ENCODE assay signal across 2 cellular contexts in the genomic region with DNA sequence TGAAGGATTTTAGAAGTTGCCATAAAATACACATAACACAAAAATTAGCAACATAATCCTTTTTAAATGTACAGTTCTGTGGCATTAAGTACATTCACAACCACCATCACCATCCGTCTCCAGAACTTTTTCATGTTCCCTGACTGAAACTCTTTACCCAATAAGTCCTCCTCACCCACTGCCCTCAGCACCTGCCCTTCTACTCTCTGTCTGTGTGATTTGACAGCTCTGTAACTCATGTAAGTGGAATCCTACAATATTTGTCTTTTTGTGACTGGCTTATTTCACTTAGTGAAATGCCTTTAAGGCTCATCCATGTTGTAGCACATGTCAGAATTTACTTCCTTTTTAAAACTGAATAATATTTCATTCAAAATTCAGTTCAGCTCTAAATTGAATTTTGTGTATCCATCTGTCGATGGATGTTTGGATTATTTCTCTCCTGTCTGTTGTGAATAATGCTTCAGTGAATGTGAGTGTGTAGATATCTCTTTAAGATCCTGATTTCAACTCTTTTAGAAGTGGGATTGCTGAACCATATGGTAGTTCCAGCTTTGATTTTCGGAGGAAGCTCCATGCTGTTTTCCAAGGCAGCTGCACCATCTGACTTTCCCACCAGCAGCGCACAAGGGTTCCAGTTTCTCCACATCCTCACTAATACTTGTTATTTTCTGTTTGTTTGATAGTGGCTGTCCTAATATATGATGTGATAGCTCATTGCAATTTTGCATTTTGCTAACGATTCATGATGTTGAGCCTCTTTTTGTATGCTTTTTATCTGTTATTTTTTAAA.
TF ChIP-seq lines count a peak whose summit lies in the region.

No MANE protein-coding gene starts in this region.

TF ChIP-seq in IMR-90, 13 proteins besides CTCF, POLR2A, EP300 and RAD21:
- TF ChIP-seq CHD1 (IDR thresholded peaks at IDR 0.05; ENCODE audit: low read depth, low read length) (no peak), SMC3 (IDR thresholded peaks at IDR 0.05; ENCODE audit: low read depth, low read length) (no peak), MAFK (IDR thresholded peaks at IDR 0.05; ENCODE audit: low read depth, low read length) (no peak), MAZ (IDR thresholded peaks at IDR 0.05; ENCODE audit: borderline replicate concordance, low read depth, low read length) (no peak), MXI1 (IDR thresholded peaks at IDR 0.05; ENCODE audit: borderline replicate concordance, low read depth, low read length) (no peak), CEBPB (IDR thresholded peaks at IDR 0.05; ENCODE audit: low read depth, low read length) (no peak), BHLHE40 (IDR thresholded peaks at IDR 0.05; ENCODE audit: low read depth, low read length) (no peak), RCOR1 (IDR thresholded peaks at IDR 0.05; ENCODE audit: insufficient replicate concordance, low read length) (no peak), NFE2L2 (IDR thresholded peaks at IDR 0.05; ENCODE audit: low read depth, low read length) (no peak)
- TF ChIP-seq, protein P1, sequence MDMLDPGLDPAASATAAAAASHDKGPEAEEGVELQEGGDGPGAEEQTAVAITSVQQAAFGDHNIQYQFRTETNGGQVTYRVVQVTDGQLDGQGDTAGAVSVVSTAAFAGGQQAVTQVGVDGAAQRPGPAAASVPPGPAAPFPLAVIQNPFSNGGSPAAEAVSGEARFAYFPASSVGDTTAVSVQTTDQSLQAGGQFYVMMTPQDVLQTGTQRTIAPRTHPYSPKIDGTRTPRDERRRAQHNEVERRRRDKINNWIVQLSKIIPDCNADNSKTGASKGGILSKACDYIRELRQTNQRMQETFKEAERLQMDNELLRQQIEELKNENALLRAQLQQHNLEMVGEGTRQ (IDR thresholded peaks at IDR 0.05; ENCODE audit: low read depth, low read length): no peak
- TF ChIP-seq, protein P2, sequence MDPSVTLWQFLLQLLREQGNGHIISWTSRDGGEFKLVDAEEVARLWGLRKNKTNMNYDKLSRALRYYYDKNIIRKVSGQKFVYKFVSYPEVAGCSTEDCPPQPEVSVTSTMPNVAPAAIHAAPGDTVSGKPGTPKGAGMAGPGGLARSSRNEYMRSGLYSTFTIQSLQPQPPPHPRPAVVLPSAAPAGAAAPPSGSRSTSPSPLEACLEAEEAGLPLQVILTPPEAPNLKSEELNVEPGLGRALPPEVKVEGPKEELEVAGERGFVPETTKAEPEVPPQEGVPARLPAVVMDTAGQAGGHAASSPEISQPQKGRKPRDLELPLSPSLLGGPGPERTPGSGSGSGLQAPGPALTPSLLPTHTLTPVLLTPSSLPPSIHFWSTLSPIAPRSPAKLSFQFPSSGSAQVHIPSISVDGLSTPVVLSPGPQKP (IDR thresholded peaks at IDR 0.05; ENCODE audit: borderline replicate concordance, low read depth, low read length): no peak
TF ChIP-seq in IMR-90: peak in this region for 0.

TF ChIP-seq in GM23338, 12 proteins besides CTCF, POLR2A, EP300 and RAD21:
- TF ChIP-seq ZNF114 (CRISPR knock-in tag; IDR thresholded peaks at IDR 0.05): no peak
